ENCODE assay signal across 1 cellular context in the genomic region with DNA sequence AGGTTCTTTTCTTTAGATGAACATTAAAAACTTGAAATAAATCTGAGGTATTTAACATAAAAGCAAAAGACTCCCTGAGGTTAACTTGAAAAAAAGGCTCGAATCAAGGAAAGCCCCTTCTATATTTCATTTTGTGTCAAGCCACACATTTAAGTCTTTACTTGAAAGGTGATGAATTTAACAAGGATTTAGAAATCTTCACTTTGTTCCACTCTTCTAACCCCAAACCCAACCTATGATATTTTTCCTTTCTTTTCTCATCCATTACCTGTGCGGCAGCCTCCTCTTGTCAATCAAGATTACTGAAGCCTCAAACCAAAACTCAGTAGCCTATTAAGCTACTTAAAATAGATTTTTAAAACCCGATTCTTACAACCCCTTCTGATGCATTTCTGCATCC.
TF ChIP-seq lines count a peak whose summit lies in the region.

No MANE protein-coding gene starts in this region.

TF ChIP-seq in GM12878, 131 proteins besides CTCF, POLR2A, EP300 and RAD21 (continued from another document):
- TF ChIP-seq TCF3 (IDR thresholded peaks at IDR 0.05; ENCODE audit: borderline replicate concordance, insufficient read depth, low read depth, low read length) (no peak), CUX1 (IDR thresholded peaks at IDR 0.05; ENCODE audit: insufficient replicate concordance, low read depth, low read length) (no peak), ZNF274 (IDR thresholded peaks at IDR 0.05; ENCODE audit: insufficient read depth, insufficient read length) (no peak), RBBP5 (conservative IDR thresholded peaks at IDR 0.05) (no peak), SUZ12 (IDR thresholded peaks at IDR 0.05; ENCODE audit: unreplicated experiment) (no peak), YBX1 (IDR thresholded peaks at IDR 0.05) (no peak), SREBF1 (IDR thresholded peaks at IDR 0.05; ENCODE audit: low read length) (no peak), RUNX3 (IDR thresholded peaks at IDR 0.05; ENCODE audit: low read length) (peak; percentile 47), ZNF384 (IDR thresholded peaks at IDR 0.05; ENCODE audit: borderline replicate concordance, low read depth, low read length) (0 out of 2 replicates have a peak, but pooled peaks have one; percentile 12), CHD2 (IDR thresholded peaks at IDR 0.05; ENCODE audit: borderline replicate concordance, low read depth, low read length) (no peak), JUND (IDR thresholded peaks at IDR 0.05; ENCODE audit: low read depth, low read length) (no peak), FOXM1 (IDR thresholded peaks at IDR 0.05; ENCODE audit: low read depth, low read length) (no peak), IKZF1 (conservative IDR thresholded peaks at IDR 0.05) (peak; percentile 14; the same call in 1 of the 2 replicates), SRF (IDR thresholded peaks at IDR 0.05; ENCODE audit: low read depth in 2 of 2, low read length in 2 of 2) (no peak), HDAC2 (IDR thresholded peaks at IDR 0.05) (no peak), RCOR1 (conservative IDR thresholded peaks at IDR 0.05; ENCODE audit: low read depth, low read length) (no peak)
- TF ChIP-seq, protein P1, sequence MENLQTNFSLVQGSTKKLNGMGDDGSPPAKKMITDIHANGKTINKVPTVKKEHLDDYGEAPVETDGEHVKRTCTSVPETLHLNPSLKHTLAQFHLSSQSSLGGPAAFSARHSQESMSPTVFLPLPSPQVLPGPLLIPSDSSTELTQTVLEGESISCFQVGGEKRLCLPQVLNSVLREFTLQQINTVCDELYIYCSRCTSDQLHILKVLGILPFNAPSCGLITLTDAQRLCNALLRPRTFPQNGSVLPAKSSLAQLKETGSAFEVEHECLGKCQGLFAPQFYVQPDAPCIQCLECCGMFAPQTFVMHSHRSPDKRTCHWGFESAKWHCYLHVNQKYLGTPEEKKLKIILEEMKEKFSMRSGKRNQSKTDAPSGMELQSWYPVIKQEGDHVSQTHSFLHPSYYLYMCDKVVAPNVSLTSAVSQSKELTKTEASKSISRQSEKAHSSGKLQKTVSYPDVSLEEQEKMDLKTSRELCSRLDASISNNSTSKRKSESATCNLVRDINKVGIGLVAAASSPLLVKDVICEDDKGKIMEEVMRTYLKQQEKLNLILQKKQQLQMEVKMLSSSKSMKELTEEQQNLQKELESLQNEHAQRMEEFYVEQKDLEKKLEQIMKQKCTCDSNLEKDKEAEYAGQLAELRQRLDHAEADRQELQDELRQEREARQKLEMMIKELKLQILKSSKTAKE (IDR thresholded peaks at IDR 0.05; ENCODE audit: low read depth, poor library complexity, severe bottlenecking): no peak
- TF ChIP-seq, protein P2, sequence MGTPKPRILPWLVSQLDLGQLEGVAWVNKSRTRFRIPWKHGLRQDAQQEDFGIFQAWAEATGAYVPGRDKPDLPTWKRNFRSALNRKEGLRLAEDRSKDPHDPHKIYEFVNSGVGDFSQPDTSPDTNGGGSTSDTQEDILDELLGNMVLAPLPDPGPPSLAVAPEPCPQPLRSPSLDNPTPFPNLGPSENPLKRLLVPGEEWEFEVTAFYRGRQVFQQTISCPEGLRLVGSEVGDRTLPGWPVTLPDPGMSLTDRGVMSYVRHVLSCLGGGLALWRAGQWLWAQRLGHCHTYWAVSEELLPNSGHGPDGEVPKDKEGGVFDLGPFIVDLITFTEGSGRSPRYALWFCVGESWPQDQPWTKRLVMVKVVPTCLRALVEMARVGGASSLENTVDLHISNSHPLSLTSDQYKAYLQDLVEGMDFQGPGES (IDR thresholded peaks at IDR 0.05): no peak
- TF ChIP-seq, protein P3, sequence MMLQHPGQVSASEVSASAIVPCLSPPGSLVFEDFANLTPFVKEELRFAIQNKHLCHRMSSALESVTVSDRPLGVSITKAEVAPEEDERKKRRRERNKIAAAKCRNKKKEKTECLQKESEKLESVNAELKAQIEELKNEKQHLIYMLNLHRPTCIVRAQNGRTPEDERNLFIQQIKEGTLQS (IDR thresholded peaks at IDR 0.05; ENCODE audit: borderline replicate concordance, extremely low read depth, low read depth, low read length): no peak
- TF ChIP-seq, protein P4, sequence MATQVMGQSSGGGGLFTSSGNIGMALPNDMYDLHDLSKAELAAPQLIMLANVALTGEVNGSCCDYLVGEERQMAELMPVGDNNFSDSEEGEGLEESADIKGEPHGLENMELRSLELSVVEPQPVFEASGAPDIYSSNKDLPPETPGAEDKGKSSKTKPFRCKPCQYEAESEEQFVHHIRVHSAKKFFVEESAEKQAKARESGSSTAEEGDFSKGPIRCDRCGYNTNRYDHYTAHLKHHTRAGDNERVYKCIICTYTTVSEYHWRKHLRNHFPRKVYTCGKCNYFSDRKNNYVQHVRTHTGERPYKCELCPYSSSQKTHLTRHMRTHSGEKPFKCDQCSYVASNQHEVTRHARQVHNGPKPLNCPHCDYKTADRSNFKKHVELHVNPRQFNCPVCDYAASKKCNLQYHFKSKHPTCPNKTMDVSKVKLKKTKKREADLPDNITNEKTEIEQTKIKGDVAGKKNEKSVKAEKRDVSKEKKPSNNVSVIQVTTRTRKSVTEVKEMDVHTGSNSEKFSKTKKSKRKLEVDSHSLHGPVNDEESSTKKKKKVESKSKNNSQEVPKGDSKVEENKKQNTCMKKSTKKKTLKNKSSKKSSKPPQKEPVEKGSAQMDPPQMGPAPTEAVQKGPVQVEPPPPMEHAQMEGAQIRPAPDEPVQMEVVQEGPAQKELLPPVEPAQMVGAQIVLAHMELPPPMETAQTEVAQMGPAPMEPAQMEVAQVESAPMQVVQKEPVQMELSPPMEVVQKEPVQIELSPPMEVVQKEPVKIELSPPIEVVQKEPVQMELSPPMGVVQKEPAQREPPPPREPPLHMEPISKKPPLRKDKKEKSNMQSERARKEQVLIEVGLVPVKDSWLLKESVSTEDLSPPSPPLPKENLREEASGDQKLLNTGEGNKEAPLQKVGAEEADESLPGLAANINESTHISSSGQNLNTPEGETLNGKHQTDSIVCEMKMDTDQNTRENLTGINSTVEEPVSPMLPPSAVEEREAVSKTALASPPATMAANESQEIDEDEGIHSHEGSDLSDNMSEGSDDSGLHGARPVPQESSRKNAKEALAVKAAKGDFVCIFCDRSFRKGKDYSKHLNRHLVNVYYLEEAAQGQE (IDR thresholded peaks at IDR 0.05; ENCODE audit: low read depth, low read length): no peak
